Comparison of ENCODE assay signal across 14 cellular contexts in the genomic region with DNA sequence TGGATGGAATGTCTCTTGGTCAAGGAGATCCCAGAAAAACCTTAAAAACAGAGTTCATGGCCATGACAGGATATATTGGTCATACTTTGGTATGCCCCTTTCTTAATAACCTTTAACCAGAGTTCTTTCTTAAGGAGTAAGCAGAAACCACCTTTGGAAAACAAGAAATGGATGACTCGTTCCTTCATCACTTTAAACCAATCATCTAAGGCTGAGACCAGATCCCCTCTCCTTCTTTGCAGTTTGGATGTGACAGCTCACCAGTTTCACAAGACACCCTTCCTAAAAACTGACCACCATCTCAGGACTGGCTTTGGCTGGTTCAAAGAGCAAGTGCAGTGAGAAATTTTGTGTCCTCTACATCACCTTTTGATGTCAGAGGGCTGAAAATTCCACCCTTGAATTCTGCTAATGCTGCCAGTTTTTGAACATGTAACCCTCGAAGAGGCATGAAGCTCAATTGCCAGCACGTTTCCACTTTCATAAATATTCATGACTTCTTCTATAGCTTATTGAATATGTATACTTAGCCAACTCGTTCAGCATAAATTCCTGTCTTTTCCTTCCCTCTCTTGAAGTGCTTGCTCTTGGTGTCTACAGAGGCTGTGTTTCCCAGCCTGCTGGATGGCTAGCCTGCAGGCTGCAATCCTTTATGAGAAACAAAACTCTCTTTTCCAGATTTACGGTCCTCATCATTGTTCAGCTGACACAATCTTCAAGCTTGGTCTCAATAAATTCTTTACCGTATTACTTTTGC.
DNase-seq lines count a peak whose midpoint lies in the region; ATAC-seq, FAIRE-seq and TF ChIP-seq lines count a peak whose summit lies in the region.
"Had no signal": no experiment of that assay in that cellular context is flagged by ENCODE, and none has a peak within 500 bp of the region (broad histone marks: within the 10 kb centered on the region; RNA-seq: fewer than 3 reads in every experiment).

No MANE protein-coding gene starts in this region.

- POLR2A ChIA-PET in Caco-2 (lab: Charles Lee), result interaction anchor here (0.6 kb wide), 1 partner anchor 90 kb away, joined by 4 read pairs; no protein-coding TSS in a partner anchor

- TF ChIP-seq CTCF in Caco-2 (IDR thresholded peaks at IDR 0.05; ENCODE audit: insufficient read depth in 1 of 2, low read depth in 1 of 2, low read length in 1 of 2, severe bottlenecking in 1 of 2, unreplicated experiment in 1 of 2) (no peak), bronchial epithelial cell (IDR thresholded peaks at IDR 0.05; ENCODE audit: insufficient read depth, low read length, severe bottlenecking) (no peak)

- H3K4me3 Mint-ChIP-seq in Caco-2 (ENCODE audit: unreplicated experiment), result no peak overlapping the region
- H3K4me3 Mint-ChIP-seq in natural killer cell treated with Interleukin-12 subunit alpha and Interleukin-12 subunit beta and Interleukin-15 and Interleukin-18, amount 100 ng/mL, for 72 hours, result no peak overlapping the region
- H3K4me3 Mint-ChIP-seq: activated T-cell treated with anti-CD3 and anti-CD28 coated beads, Interleukin-2, amount 50 U/mL, for 4 hours; brain had no signal

- peak overlapping the region; percentile 88 for H3K27ac Mint-ChIP-seq in Caco-2 (ENCODE audit: unreplicated experiment)
- no peak overlapping the region for H3K27ac Mint-ChIP-seq in natural killer cell treated with Interleukin-12 subunit alpha and Interleukin-12 subunit beta and Interleukin-15 and Interleukin-18, amount 100 ng/mL, for 72 hours
- H3K27ac Mint-ChIP-seq: brain had no signal

- CTCF ChIA-PET in Caco-2 (lab: Charles Lee), result no interaction called here

- DNase-seq in Caco-2 (peak in 1 of 2 experiments; percentile 26), MG63 (peak; percentile 31), bronchial epithelial cell (ENCODE audit: low read depth) (peak; percentile 82), myocyte (ENCODE audit: low read depth) (peak; percentile 4), iPS-NIHi7 (ENCODE audit: extremely low spot score) (no peak), urothelium cell line (ENCODE audit: low spot score) (no peak)
- no peak for DNase-seq in stimulated activated CD4-positive, alpha-beta T cell treated with anti-CD3 and anti-CD28 coated beads, Interleukin-2, amount 100 ng/mL, for 24 hours
- DNase-seq in natural killer cell treated with Interleukin-12 subunit alpha and Interleukin-12 subunit beta and Interleukin-15 and Interleukin-18, amount 100 ng/mL, for 72 hours (ENCODE audit: low spot score), result no peak
- DNase-seq: activated CD4-positive, CD25-positive, alpha-beta regulatory T cell; activated T-cell treated with anti-CD3 and anti-CD28 coated beads, Interleukin-2, amount 50 U/mL, for 4 hours; KBM-7 had no signal

- H3K4me3 ChIP-seq in Caco-2 (ENCODE audit: low read depth, low read length) (no peak overlapping the region), MG63 (no peak overlapping the region), bronchial epithelial cell (ENCODE audit: low read depth, low read length) (no peak overlapping the region)

- H3K27me3 Mint-ChIP-seq in Caco-2 (ENCODE audit: insufficient read depth, unreplicated experiment), result no peaks in the 10 kb centered on the region
- H3K27me3 Mint-ChIP-seq in natural killer cell treated with Interleukin-12 subunit alpha and Interleukin-12 subunit beta and Interleukin-15 and Interleukin-18, amount 100 ng/mL, for 72 hours, result no peaks in the 10 kb centered on the region
- H3K27me3 Mint-ChIP-seq: brain had no signal

- no peak for ATAC-seq in natural killer cell treated with Interleukin-12 subunit alpha and Interleukin-12 subunit beta and Interleukin-15 and Interleukin-18, amount 100 ng/mL, for 72 hours
- ATAC-seq: activated T-cell treated with anti-CD3 and anti-CD28 coated beads, Interleukin-2, amount 50 U/mL, for 4 hours had no signal

- peaks cover 24% of the 10 kb centered on the region for H3K4me1 ChIP-seq in Caco-2
- H3K4me1 ChIP-seq: parathyroid adenoma had no signal

- intact Hi-C loops in Caco-2 (cut with micrococcal nuclease; ENCODE audit: unreplicated experiment), result loop anchor here (1.0 kb wide), 1 partner anchor 90 kb away; no protein-coding TSS in a partner anchor

- H3K36me3 ChIP-seq in Caco-2 (ENCODE audit: control insufficient read depth, insufficient read depth, low read length), result no peaks in the 10 kb centered on the region
- no peaks in the 10 kb centered on the region for H3K36me3 ChIP-seq in MG63
- H3K36me3 ChIP-seq in bronchial epithelial cell (ENCODE audit: control insufficient read depth, insufficient read depth, low read length), result no peaks in the 10 kb centered on the region

- peaks cover 11% of the 10 kb centered on the region for H3K36me3 Mint-ChIP-seq in Caco-2 (ENCODE audit: insufficient read depth, unreplicated experiment)
- no peaks in the 10 kb centered on the region for H3K36me3 Mint-ChIP-seq in natural killer cell treated with Interleukin-12 subunit alpha and Interleukin-12 subunit beta and Interleukin-15 and Interleukin-18, amount 100 ng/mL, for 72 hours
- H3K36me3 Mint-ChIP-seq: brain had no signal

- FAIRE-seq in bronchial epithelial cell (lab: Jason Lieb, UNC), result no peak
- FAIRE-seq in urothelium cell line (lab: Jason Lieb, UNC), result no peak
- FAIRE-seq: endometrium had no signal

- H3K9me3 ChIP-seq in Caco-2, result peaks cover 10% of the 10 kb centered on the region; the same call in 1 of the 2 replicates
- H3K9me3 ChIP-seq in MG63, result peaks cover 2% of the 10 kb centered on the region; the same call in 1 of the 2 replicates

- H3K9me3 Mint-ChIP-seq in Caco-2 (ENCODE audit: unreplicated experiment), result peaks cover 41% of the 10 kb centered on the region
- peaks cover 5% of the 10 kb centered on the region for H3K9me3 Mint-ChIP-seq in natural killer cell treated with Interleukin-12 subunit alpha and Interleukin-12 subunit beta and Interleukin-15 and Interleukin-18, amount 100 ng/mL, for 72 hours

- H3K4me1 Mint-ChIP-seq in Caco-2 (ENCODE audit: low read depth, unreplicated experiment), result peaks cover 17% of the 10 kb centered on the region
- no peaks in the 10 kb centered on the region for H3K4me1 Mint-ChIP-seq in natural killer cell treated with Interleukin-12 subunit alpha and Interleukin-12 subunit beta and Interleukin-15 and Interleukin-18, amount 100 ng/mL, for 72 hours (ENCODE audit: low read depth in 2 of 2)

- H3K27me3 ChIP-seq in Caco-2 (replicated peaks; ENCODE audit: control insufficient read depth, insufficient read depth, low read length) (no peaks in the 10 kb centered on the region), MG63 (no peaks in the 10 kb centered on the region), bronchial epithelial cell (ENCODE audit: control insufficient read depth, insufficient read depth, low read length) (no peaks in the 10 kb centered on the region)

- TSS peak; percentile 88 for BruUV-seq in Caco-2 (replicated peaks; lab: Mats Ljungman, UMichigan)

Comparison
In these comparisons a context has a peak if more than half of its experiments do, and no peak if none do; other contexts are left out.
1. DNase-seq: peak in MG63 (single experiment), bronchial epithelial cell (single experiment) and myocyte (single experiment); none in stimulated activated CD4-positive, alpha-beta T cell treated with anti-CD3 and anti-CD28 coated beads, Interleukin-2, amount 100 ng/mL, for 24 hours (0 of 2), iPS-NIHi7 (single experiment), urothelium cell line (single experiment) and natural killer cell treated with Interleukin-12 subunit alpha and Interleukin-12 subunit beta and Interleukin-15 and Interleukin-18, amount 100 ng/mL, for 72 hours (single experiment).